ENCODE assay signal across 1 cellular context in genomic region chr5:123511648-123512605, GRCh38.
TF ChIP-seq lines count a peak whose summit lies in the region.

CSNK1G3 (plus strand) TSS chr5:123512177; CDS start chr5:123545664, 33,487 bp downstream.

TF ChIP-seq in K562, 482 proteins besides CTCF, POLR2A, EP300 and RAD21 (continued from another document and continues in another):
- TF ChIP-seq ARID4B (CRISPR knock-in tag; IDR thresholded peaks at IDR 0.05) (no peak), SRSF7 (optimal IDR thresholded peaks at IDR 0.05; ENCODE audit: low read depth, low read length) (no peak), PHB (CRISPR knock-in tag; IDR thresholded peaks at IDR 0.05) (no peak), CHD4 (IDR thresholded peaks at IDR 0.05; ENCODE audit: insufficient read depth, insufficient replicate concordance, low read depth, low read length, poor library complexity, severe bottlenecking) (peak; percentile 37), WHSC1 (IDR thresholded peaks at IDR 0.05; ENCODE audit: low read length) (no peak), STAT5A (IDR thresholded peaks at IDR 0.05; ENCODE audit: borderline replicate concordance, low read length) (no peak), GABPB2 (CRISPR knock-in tag; conservative IDR thresholded peaks at IDR 0.05) (no peak), ZSCAN32 (CRISPR knock-in tag; IDR thresholded peaks at IDR 0.05) (no peak), RBM15 (IDR thresholded peaks at IDR 0.05; ENCODE audit: insufficient read depth, low read length) (no peak), POLR3A (IDR thresholded peaks at IDR 0.05; ENCODE audit: borderline replicate concordance, extremely low read depth, insufficient read depth, insufficient read length) (no peak), KAT8 (IDR thresholded peaks at IDR 0.05; ENCODE audit: low read depth) (no peak), ASH1L (IDR thresholded peaks at IDR 0.05; ENCODE audit: borderline replicate concordance, low read depth, partially characterized antibody) (peak; percentile 52), HNRNPH1 (optimal IDR thresholded peaks at IDR 0.05; ENCODE audit: low read depth, low read length) (no peak), MEF2D (tag; conservative IDR thresholded peaks at IDR 0.05; ENCODE audit: low read depth) (no peak), NFYB (IDR thresholded peaks at IDR 0.05; ENCODE audit: extremely low read depth, insufficient read length) (peak; percentile 68), NFXL1 (CRISPR knock-in tag; IDR thresholded peaks at IDR 0.05) (no peak), CEBPB (tag; IDR thresholded peaks at IDR 0.05) (peak; percentile 43; the same call in 1 of the 2 replicates), MLX (CRISPR knock-in tag; conservative IDR thresholded peaks at IDR 0.05) (no peak), NR2C2 (CRISPR knock-in tag; IDR thresholded peaks at IDR 0.05) (peak; percentile 62; the same call in 1 of the 2 replicates), NR2C2 (tag; IDR thresholded peaks at IDR 0.05) (peak; percentile 97), ZKSCAN1 (IDR thresholded peaks at IDR 0.05; ENCODE audit: low read depth, low read length) (no peak), HBP1 (CRISPR knock-in tag; IDR thresholded peaks at IDR 0.05) (no peak), ESRRA (IDR thresholded peaks at IDR 0.05; ENCODE audit: borderline replicate concordance, low read depth) (no peak; the same call in 1 of the 2 replicates), THAP12 (CRISPR knock-in tag; IDR thresholded peaks at IDR 0.05) (0 out of 2 replicates have a peak, but pooled peaks have one; percentile 14), ZNF277 (CRISPR knock-in tag; IDR thresholded peaks at IDR 0.05; ENCODE audit: borderline replicate concordance) (no peak), RBM22 (IDR thresholded peaks at IDR 0.05; ENCODE audit: low read depth, low read length, poor library complexity, severe bottlenecking) (no peak), MTF1 (CRISPR knock-in tag; IDR thresholded peaks at IDR 0.05; ENCODE audit: borderline replicate concordance) (no peak), ZNF444 (CRISPR knock-in tag; IDR thresholded peaks at IDR 0.05) (no peak), GATAD2B (IDR thresholded peaks at IDR 0.05; ENCODE audit: borderline replicate concordance) (no peak), ARID3A (IDR thresholded peaks at IDR 0.05; ENCODE audit: borderline replicate concordance, low read depth, low read length) (no peak), NR2F6 (CRISPR knock-in tag; IDR thresholded peaks at IDR 0.05) (no peak), BRD9 (IDR thresholded peaks at IDR 0.05; ENCODE audit: low read depth, partially characterized antibody) (no peak), IRF1 (CRISPR knock-in tag; IDR thresholded peaks at IDR 0.05; ENCODE audit: borderline replicate concordance) (no peak), PATZ1 (CRISPR knock-in tag; IDR thresholded peaks at IDR 0.05; ENCODE audit: borderline replicate concordance) (no peak), CCAR2 (IDR thresholded peaks at IDR 0.05; ENCODE audit: low read depth, low read length) (no peak), CBFA2T3 (IDR thresholded peaks at IDR 0.05) (no peak), ELF1 (tag; IDR thresholded peaks at IDR 0.05) (peak; percentile 96), ID3 (CRISPR knock-in tag; IDR thresholded peaks at IDR 0.05) (no peak), ID3 (tag; IDR thresholded peaks at IDR 0.05) (no peak), BMI1 (IDR thresholded peaks at IDR 0.05; ENCODE audit: low read length) (no peak), LEF1 (IDR thresholded peaks at IDR 0.05) (no peak), TBL1XR1 (IDR thresholded peaks at IDR 0.05; ENCODE audit: low read length in 2 of 2) (0 out of 4 replicates have a peak, but pooled peaks of 1 of the 2 experiments have one; percentile 41), KAT2B (IDR thresholded peaks at IDR 0.05; ENCODE audit: low read depth, low read length) (no peak), ATF3 (IDR thresholded peaks at IDR 0.05) (peak; percentile 76), ATF3 (CRISPR knock-in tag; conservative IDR thresholded peaks at IDR 0.05) (0 out of 2 replicates have a peak, but pooled peaks have one; percentile 68), ZBTB43 (CRISPR knock-in tag; IDR thresholded peaks at IDR 0.05) (no peak), NFIX (CRISPR knock-in tag; IDR thresholded peaks at IDR 0.05; ENCODE audit: low read depth) (no peak), RAD51 (IDR thresholded peaks at IDR 0.05; ENCODE audit: borderline replicate concordance, low read depth) (no peak)
